10 cellular contexts compared by ENCODE assay signal in the genomic region with DNA sequence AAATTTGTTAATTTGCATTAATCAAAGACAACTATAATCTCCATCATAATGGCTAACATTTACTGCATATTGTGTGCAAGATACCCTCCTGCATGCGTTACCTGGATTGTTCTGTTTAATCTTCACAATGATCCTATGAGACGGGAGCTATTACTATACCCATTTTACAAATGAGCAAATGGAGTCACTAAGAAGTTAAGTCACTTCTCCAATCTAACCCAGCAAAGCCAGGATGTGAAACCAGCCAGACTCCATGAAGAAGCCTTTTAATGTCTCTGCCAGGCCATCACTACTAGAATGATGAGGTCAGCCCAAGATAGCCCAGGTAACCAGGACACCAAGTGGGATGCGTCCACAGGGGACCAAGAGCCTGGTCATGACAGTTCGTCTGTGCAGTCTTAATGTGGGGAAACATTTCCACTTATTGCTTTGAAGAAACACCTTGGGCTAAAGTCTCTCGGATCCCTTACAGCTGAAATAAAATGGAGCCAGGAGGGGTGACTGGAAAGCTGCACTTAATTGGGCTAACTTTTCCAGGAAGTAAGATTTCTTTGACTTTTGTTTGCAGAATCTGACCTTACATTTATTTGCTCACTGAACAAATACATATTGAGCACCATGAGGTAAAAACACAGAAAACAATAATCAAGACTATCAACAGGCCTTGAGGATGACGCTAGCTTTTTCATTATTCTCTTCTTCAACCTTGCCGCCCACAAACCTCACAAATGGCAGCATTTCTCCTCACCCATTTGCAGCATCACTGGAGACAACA. TPM values are rescaled to one million over a fixed set of nuclear protein-coding genes. Genes with fewer than 3 reads are reported as not detected.
DNase-seq lines count a peak whose midpoint lies in the region; ATAC-seq and TF ChIP-seq lines count a peak whose summit lies in the region.
"Had no signal": no experiment of that assay in that cellular context is flagged by ENCODE, and none has a peak within 500 bp of the region (broad histone marks: within the 10 kb centered on the region; RNA-seq: fewer than 3 reads in every experiment).

No MANE protein-coding gene starts in this region.

- H3K18ac ChIP-seq in mesendoderm (ENCODE audit: low read length), result no peak overlapping the region

- CTCF ChIA-PET in CD8-positive, alpha-beta memory T cell (lab: Charles Lee), result no interaction called here
- CTCF ChIA-PET in WTC11 (lab: Charles Lee), result interaction anchor here (0.8 to 2.5 kb wide), 3 partner anchors 10 to 179 kb away, joined by 3 to 7 read pairs (median 3); no protein-coding TSS in a partner anchor

- H3K9ac ChIP-seq in mesendoderm (ENCODE audit: low read length), result no peak overlapping the region

- peak overlapping the region; percentile 76 for H4K8ac ChIP-seq in mesendoderm (ENCODE audit: low read depth, low read length)

- H3K27me3 ChIP-seq in ACC112 (ENCODE audit: insufficient read depth, low read length) (no peaks in the 10 kb centered on the region), mesendoderm (ENCODE audit: insufficient read depth, low read length, poor library complexity) (no peaks in the 10 kb centered on the region), esophagus squamous epithelium (no peaks in the 10 kb centered on the region)
- H3K27me3 ChIP-seq in CD8-positive, alpha-beta memory T cell (ENCODE audit: insufficient read depth, low read length, poor library complexity, severe bottlenecking), result no peaks in the 10 kb centered on the region
- H3K27me3 ChIP-seq: brain microvascular endothelial cell, SJSA1 had no signal

- H3K4me1 Mint-ChIP-seq in CD8-positive, alpha-beta memory T cell, result peaks cover 22 to 24% (median 23%) of the 10 kb centered on the region in 3 donors
- H3K4me1 Mint-ChIP-seq in WTC11, result peaks cover 20% of the 10 kb centered on the region

- no peak overlapping the region for H3K23ac ChIP-seq in mesendoderm (ENCODE audit: low read length)

- intact Hi-C loops in esophagus squamous epithelium (cut with DNase I), result no loop called here

- H3K4me3 ChIP-seq in ACC112 (ENCODE audit: low read depth, low read length) (no peak overlapping the region; the same call in 1 of the 2 replicates), mesendoderm (ENCODE audit: low read length) (no peak overlapping the region), esophagus squamous epithelium (peak overlapping the region in 1 of 4 donors; percentile 62)
- no peak overlapping the region for H3K4me3 ChIP-seq in CD8-positive, alpha-beta memory T cell (ENCODE audit: low read length)

- no peak for DNase-seq in CD8-positive, alpha-beta memory T cell
- DNase-seq in WTC11 (ENCODE audit: low spot score) (no peak), mesendoderm (no peak), esophagus squamous epithelium (lab: John Stamatoyannopoulos, UW) (no peak), NCI-H748 (lab: John Stamatoyannopoulos, UW; ENCODE audit: unreplicated experiment) (no peak), SIG-M5 (lab: John Stamatoyannopoulos, UW) (no peak)
- DNase-seq in stimulated activated CD4-positive, alpha-beta T cell treated with anti-CD3 and anti-CD28 coated beads, Interleukin-15, amount 100 ng/mL, for 24 hours, result no peak

- peaks cover 33% of the 10 kb centered on the region for H3K79me2 ChIP-seq in ACC112 (ENCODE audit: control insufficient read depth, insufficient read depth, low read length, unreplicated experiment)
- peaks cover 12% of the 10 kb centered on the region for H3K79me2 ChIP-seq in mesendoderm (ENCODE audit: control insufficient read depth, insufficient read depth, low read length)

- TF ChIP-seq CTCF in WTC11 (IDR thresholded peaks at IDR 0.05) (no peak), esophagus squamous epithelium (IDR thresholded peaks at IDR 0.05) (no peak)

- H3K4ac ChIP-seq in mesendoderm (ENCODE audit: low read depth, low read length), result peak overlapping the region; percentile 27

- peaks cover 4% of the 10 kb centered on the region for H3K79me1 ChIP-seq in mesendoderm (ENCODE audit: low read length)

- no peak overlapping the region for H4K5ac ChIP-seq in mesendoderm (ENCODE audit: low read length)

- no peak overlapping the region for H3K27ac ChIP-seq in ACC112 (ENCODE audit: low read depth, low read length)
- H3K27ac ChIP-seq in CD8-positive, alpha-beta memory T cell (ENCODE audit: low read depth, low read length), result no peak overlapping the region
- no peak overlapping the region for H3K27ac ChIP-seq in mesendoderm (ENCODE audit: low read depth, low read length)
- no peak overlapping the region for H3K27ac ChIP-seq in esophagus squamous epithelium
- H3K27ac ChIP-seq: brain microvascular endothelial cell had no signal

- TF ChIP-seq POLR2A in esophagus squamous epithelium (IDR thresholded peaks at IDR 0.05), result no peak

- peak overlapping the region in 7 of 8 donors; percentile 1 to 92 (median 63) for H3K27ac Mint-ChIP-seq in CD8-positive, alpha-beta memory T cell
- H3K27ac Mint-ChIP-seq in WTC11, result 0 out of 2 replicates have a peak overlapping the region, but pooled peaks have one; percentile 38

- no peaks in the 10 kb centered on the region for H3K27me3 Mint-ChIP-seq in CD8-positive, alpha-beta memory T cell
- no peaks in the 10 kb centered on the region for H3K27me3 Mint-ChIP-seq in WTC11 (ENCODE audit: low read depth)

- no CpG with 5 or more reads among the region's 7 CpGs for WGBS in mesendoderm (ENCODE audit: extremely low coverage, insufficient coverage, low lambda C conversion rate)
- 93 to 94% methylated on average over 6 to 7 of the region's 7 CpGs for WGBS in esophagus squamous epithelium, 2 donors

- H3K4me1 ChIP-seq in ACC112 (ENCODE audit: control insufficient read depth, insufficient read depth, low read length, unreplicated experiment), result no peaks in the 10 kb centered on the region
- H3K4me1 ChIP-seq in CD8-positive, alpha-beta memory T cell (ENCODE audit: insufficient read depth, low read length), result peaks cover 4% of the 10 kb centered on the region
- no peaks in the 10 kb centered on the region for H3K4me1 ChIP-seq in mesendoderm (ENCODE audit: control insufficient read depth, low read depth, low read length)
- H3K4me1 ChIP-seq in esophagus squamous epithelium, result peaks cover 5 to 18% (median 5%) of the 10 kb centered on the region in 3 donors

- peaks cover 6% of the 10 kb centered on the region; the same call in 1 of the 2 replicates for H3K36me3 ChIP-seq in ACC112 (ENCODE audit: insufficient read depth, low read length)
- no peaks in the 10 kb centered on the region for H3K36me3 ChIP-seq in CD8-positive, alpha-beta memory T cell (ENCODE audit: insufficient read depth, low read length)
- H3K36me3 ChIP-seq in mesendoderm (ENCODE audit: control insufficient read depth, insufficient read depth, low read length), result no peaks in the 10 kb centered on the region
- no peaks in the 10 kb centered on the region for H3K36me3 ChIP-seq in esophagus squamous epithelium
- H3K36me3 ChIP-seq: brain microvascular endothelial cell had no signal

- no peaks in the 10 kb centered on the region for H3K9me3 ChIP-seq in CD8-positive, alpha-beta memory T cell (ENCODE audit: low read length)
- H3K9me3 ChIP-seq in esophagus squamous epithelium, result no peaks in the 10 kb centered on the region
- H3K9me3 ChIP-seq: SJSA1 had no signal

- H2AFZ ChIP-seq in ACC112 (ENCODE audit: low read length, unreplicated experiment), result peak overlapping the region; percentile 28

- H3K4me3 Mint-ChIP-seq in CD8-positive, alpha-beta memory T cell, result peak overlapping the region; percentile 87 to 95 (median 91)
- H3K4me3 Mint-ChIP-seq in WTC11, result peak overlapping the region; percentile 94

- H3K36me3 Mint-ChIP-seq in CD8-positive, alpha-beta memory T cell, result peaks cover 0 to 2% (median 0%) of the 10 kb centered on the region in 3 donors
- peaks cover 18% of the 10 kb centered on the region for H3K36me3 Mint-ChIP-seq in WTC11

- no peaks in the 10 kb centered on the region for H3K9me3 Mint-ChIP-seq in CD8-positive, alpha-beta memory T cell
- no peaks in the 10 kb centered on the region for H3K9me3 Mint-ChIP-seq in WTC11

- no peak overlapping the region for H3K56ac ChIP-seq in mesendoderm (ENCODE audit: low read length)

- no peak overlapping the region for H2AK5ac ChIP-seq in mesendoderm (ENCODE audit: low read length)

- no peak overlapping the region for H2BK15ac ChIP-seq in mesendoderm (replicated peaks; ENCODE audit: low read depth)

- H2BK120ac ChIP-seq in mesendoderm (ENCODE audit: low read depth, low read length), result no peak overlapping the region

- POLR2A ChIA-PET in CD8-positive, alpha-beta memory T cell (lab: Charles Lee), result no interaction called here
- POLR2A ChIA-PET in WTC11 (lab: Charles Lee), result interaction anchor here (0.6 to 2.1 kb wide), 3 partner anchors 9 to 39 kb away, joined by 3 to 8 read pairs (median 3); no protein-coding TSS in a partner anchor

- no peak overlapping the region for H3K4me2 ChIP-seq in mesendoderm (ENCODE audit: low read length)

- H2BK5ac ChIP-seq in mesendoderm (ENCODE audit: low read length), result no peak overlapping the region

- ATAC-seq in WTC11, result no peak

TF ChIP-seq in WTC11, 78 proteins besides CTCF, POLR2A, EP300 and RAD21 (continues in another document):
- TF ChIP-seq ZNF396 (CRISPR knock-in tag; IDR thresholded peaks at IDR 0.05; ENCODE audit: borderline replicate concordance) (no peak), AR (CRISPR knock-in tag; IDR thresholded peaks at IDR 0.05) (no peak), ZNF138 (CRISPR knock-in tag; conservative IDR thresholded peaks at IDR 0.05) (no peak)

RNA-seq across cellular contexts. Expression of gene SHCBP1, which starts 0.9 kb away (rescaled TPM):
- 10 to 100 TPM; 35.6 to 38.2 TPM for total RNA-seq in CD8-positive, alpha-beta memory T cell
- polyA plus RNA-seq in CD8-positive, alpha-beta memory T cell, result 1.1 TPM
- total RNA-seq in WTC11 (2021) (15.4 to 20.2 TPM (median 15.7 TPM) in 3 replicates), esophagus squamous epithelium (10 to 100 TPM in 1 of 4 donors, 1 to 10 TPM in 3; 1.9 to 13.7 (median 6.9) TPM)
- polyA plus RNA-seq in mesendoderm (2013, experiment 1 of 2), result 10.6 TPM
- 10.9 TPM for polyA plus RNA-seq in mesendoderm (2013, experiment 2 of 2)
